In genomic region chr2:47032773-47033101, GRCh38 we compare ENCODE assay signal across 13 cellular contexts.
DNase-seq lines count a peak whose midpoint lies in the region; ATAC-seq, FAIRE-seq and TF ChIP-seq lines count a peak whose summit lies in the region.
"Had no signal": no experiment of that assay in that cellular context is flagged by ENCODE, and none has a peak within 500 bp of the region (broad histone marks: within the 10 kb centered on the region; RNA-seq: fewer than 3 reads in every experiment).

No MANE protein-coding gene starts in this region.

- intact Hi-C loops in activated CD4-positive, alpha-beta memory T cell treated with anti-CD3 and anti-CD28 coated beads for 36 hours (cut with micrococcal nuclease), result no loop called here
- intact Hi-C loops in dendritic cell treated with granulocyte-macrophage colony-stimulating factor and Interleukin-4, amounts not matched to agents 40 ng/mL and 50 ng/mL, for 4 days (cut with micrococcal nuclease), result no loop called here
- intact Hi-C loops in tibial artery (cut with DNase I; ENCODE audit: low total_unique reads), result no loop called here

- no peak for ATAC-seq in HG03175 (IDR thresholded peaks at IDR 0.05; ENCODE audit: unreplicated experiment)
- ATAC-seq: stimulated activated naive CD8-positive, alpha-beta T cell treated with anti-CD3 and anti-CD28 coated beads, Interleukin-15, Interleukin-2, amounts not matched to agents 100 U/mL and 50 U/mL, for 24 hours had no signal

- no peak overlapping the region for H3K4me3 Mint-ChIP-seq in activated CD4-positive, alpha-beta memory T cell treated with anti-CD3 and anti-CD28 coated beads for 36 hours
- no peak overlapping the region for H3K4me3 Mint-ChIP-seq in activated CD4-positive, alpha-beta memory T cell treated with anti-CD3 and anti-CD28 coated beads, Interleukin-2, amount 10 ng/mL, durations not matched to agents 7 days and 5 days
- H3K4me3 Mint-ChIP-seq in dendritic cell treated with granulocyte-macrophage colony-stimulating factor and Interleukin-4, amounts not matched to agents 40 ng/mL and 50 ng/mL, for 4 days, result no peak overlapping the region

- no peak for DNase-seq in activated CD4-positive, alpha-beta memory T cell treated with anti-CD3 and anti-CD28 coated beads for 36 hours
- no peak for DNase-seq in activated CD4-positive, alpha-beta memory T cell treated with anti-CD3 and anti-CD28 coated beads, Interleukin-2, amount 10 ng/mL, durations not matched to agents 7 days and 5 days
- DNase-seq in tibial artery, result no peak
- DNase-seq in GM19239 (ENCODE audit: insufficient read length, low spot score), result no peak
- DNase-seq in NAMALWA (ENCODE audit: low spot score), result no peak
- DNase-seq: ACHN; stimulated activated naive CD8-positive, alpha-beta T cell treated with anti-CD3 and anti-CD28 coated beads, Interleukin-15, Interleukin-2, amounts not matched to agents 100 U/mL and 50 U/mL, for 24 hours; SW 1271 had no signal

- H3K27ac ChIP-seq in muscle layer of duodenum (ENCODE audit: low read length) (peak overlapping the region; percentile 97), tibial artery (peak overlapping the region; percentile 90 to 91)
- H3K27ac ChIP-seq: KMS-11 had no signal

- CTCF ChIA-PET in activated CD4-positive, alpha-beta memory T cell treated with anti-CD3 and anti-CD28 coated beads for 36 hours (lab: Charles Lee), result no interaction called here
- CTCF ChIA-PET in activated CD4-positive, alpha-beta memory T cell treated with anti-CD3 and anti-CD28 coated beads, Interleukin-2, amount 10 ng/mL, durations not matched to agents 7 days and 5 days (lab: Charles Lee), result no interaction called here

- peaks cover 25% of the 10 kb centered on the region for H3K36me3 Mint-ChIP-seq in activated CD4-positive, alpha-beta memory T cell treated with anti-CD3 and anti-CD28 coated beads for 36 hours
- H3K36me3 Mint-ChIP-seq in activated CD4-positive, alpha-beta memory T cell treated with anti-CD3 and anti-CD28 coated beads, Interleukin-2, amount 10 ng/mL, durations not matched to agents 7 days and 5 days (ENCODE audit: low read depth), result peaks cover 27% of the 10 kb centered on the region
- peaks cover 100% of the 10 kb centered on the region for H3K36me3 Mint-ChIP-seq in dendritic cell treated with granulocyte-macrophage colony-stimulating factor and Interleukin-4, amounts not matched to agents 40 ng/mL and 50 ng/mL, for 4 days (ENCODE audit: low read depth)

- H3K4me3 ChIP-seq in muscle layer of duodenum (ENCODE audit: low read depth in 1 of 2, low read length in 2 of 2) (no peak overlapping the region), tibial artery (no peak overlapping the region)

- POLR2A ChIA-PET in activated CD4-positive, alpha-beta memory T cell treated with anti-CD3 and anti-CD28 coated beads for 36 hours (lab: Charles Lee), result interaction anchor here (1.2 kb wide), 1 partner anchor 11 kb away, joined by 3 read pairs; no protein-coding TSS in a partner anchor
- POLR2A ChIA-PET in activated CD4-positive, alpha-beta memory T cell treated with anti-CD3 and anti-CD28 coated beads, Interleukin-2, amount 10 ng/mL, durations not matched to agents 7 days and 5 days (lab: Charles Lee), result no interaction called here

- H3K4me1 ChIP-seq in muscle layer of duodenum (ENCODE audit: control insufficient read depth in 1 of 2, insufficient read depth in 2 of 2, low read length in 2 of 2) (peaks cover 43 to 76% of the 10 kb centered on the region in 2 donors), tibial artery (peaks cover 8 to 90% (median 60%) of the 10 kb centered on the region in 4 donors)

- peak overlapping the region; percentile 33 for H3K27ac Mint-ChIP-seq in activated CD4-positive, alpha-beta memory T cell treated with anti-CD3 and anti-CD28 coated beads for 36 hours
- H3K27ac Mint-ChIP-seq in activated CD4-positive, alpha-beta memory T cell treated with anti-CD3 and anti-CD28 coated beads, Interleukin-2, amount 10 ng/mL, durations not matched to agents 7 days and 5 days, result no peak overlapping the region
- H3K27ac Mint-ChIP-seq in dendritic cell treated with granulocyte-macrophage colony-stimulating factor and Interleukin-4, amounts not matched to agents 40 ng/mL and 50 ng/mL, for 4 days, result peak overlapping the region; percentile 94

- no peaks in the 10 kb centered on the region for H3K4me1 Mint-ChIP-seq in activated CD4-positive, alpha-beta memory T cell treated with anti-CD3 and anti-CD28 coated beads for 36 hours (ENCODE audit: low read depth)
- H3K4me1 Mint-ChIP-seq in activated CD4-positive, alpha-beta memory T cell treated with anti-CD3 and anti-CD28 coated beads, Interleukin-2, amount 10 ng/mL, durations not matched to agents 7 days and 5 days, result peaks cover 2% of the 10 kb centered on the region
- peaks cover 96% of the 10 kb centered on the region for H3K4me1 Mint-ChIP-seq in dendritic cell treated with granulocyte-macrophage colony-stimulating factor and Interleukin-4, amounts not matched to agents 40 ng/mL and 50 ng/mL, for 4 days (ENCODE audit: low read depth)

- TF ChIP-seq CTCF in tibial artery (IDR thresholded peaks at IDR 0.05), result no peak

- H3K9me3 Mint-ChIP-seq in activated CD4-positive, alpha-beta memory T cell treated with anti-CD3 and anti-CD28 coated beads for 36 hours, result no peaks in the 10 kb centered on the region
- no peaks in the 10 kb centered on the region for H3K9me3 Mint-ChIP-seq in activated CD4-positive, alpha-beta memory T cell treated with anti-CD3 and anti-CD28 coated beads, Interleukin-2, amount 10 ng/mL, durations not matched to agents 7 days and 5 days
- H3K9me3 Mint-ChIP-seq in dendritic cell treated with granulocyte-macrophage colony-stimulating factor and Interleukin-4, amounts not matched to agents 40 ng/mL and 50 ng/mL, for 4 days, result no peaks in the 10 kb centered on the region

- H3K27me3 Mint-ChIP-seq in activated CD4-positive, alpha-beta memory T cell treated with anti-CD3 and anti-CD28 coated beads for 36 hours, result no peaks in the 10 kb centered on the region
- H3K27me3 Mint-ChIP-seq in activated CD4-positive, alpha-beta memory T cell treated with anti-CD3 and anti-CD28 coated beads, Interleukin-2, amount 10 ng/mL, durations not matched to agents 7 days and 5 days, result no peaks in the 10 kb centered on the region
- H3K27me3 Mint-ChIP-seq in dendritic cell treated with granulocyte-macrophage colony-stimulating factor and Interleukin-4, amounts not matched to agents 40 ng/mL and 50 ng/mL, for 4 days, result no peaks in the 10 kb centered on the region

- H3K36me3 ChIP-seq in muscle layer of duodenum (ENCODE audit: control insufficient read depth in 1 of 2, insufficient read depth in 2 of 2, low read length in 2 of 2) (peaks cover 10 to 25% of the 10 kb centered on the region in 2 donors), tibial artery (peaks cover 0 to 50% (median 34%) of the 10 kb centered on the region in 3 donors)

- H3K27me3 ChIP-seq in muscle layer of duodenum (ENCODE audit: low read depth, low read length) (no peaks in the 10 kb centered on the region), tibial artery (no peaks in the 10 kb centered on the region)

- H3K9me3 ChIP-seq in muscle layer of duodenum (ENCODE audit: control insufficient read depth in 1 of 2, low read length in 2 of 2) (no peaks in the 10 kb centered on the region), tibial artery (no peaks in the 10 kb centered on the region)

- FAIRE-seq in GM19239 (lab: Jason Lieb, UNC), result no peak
- FAIRE-seq: GM18507 had no signal
